Comparison of ENCODE assay signal across 8 cellular contexts in the genomic region with DNA sequence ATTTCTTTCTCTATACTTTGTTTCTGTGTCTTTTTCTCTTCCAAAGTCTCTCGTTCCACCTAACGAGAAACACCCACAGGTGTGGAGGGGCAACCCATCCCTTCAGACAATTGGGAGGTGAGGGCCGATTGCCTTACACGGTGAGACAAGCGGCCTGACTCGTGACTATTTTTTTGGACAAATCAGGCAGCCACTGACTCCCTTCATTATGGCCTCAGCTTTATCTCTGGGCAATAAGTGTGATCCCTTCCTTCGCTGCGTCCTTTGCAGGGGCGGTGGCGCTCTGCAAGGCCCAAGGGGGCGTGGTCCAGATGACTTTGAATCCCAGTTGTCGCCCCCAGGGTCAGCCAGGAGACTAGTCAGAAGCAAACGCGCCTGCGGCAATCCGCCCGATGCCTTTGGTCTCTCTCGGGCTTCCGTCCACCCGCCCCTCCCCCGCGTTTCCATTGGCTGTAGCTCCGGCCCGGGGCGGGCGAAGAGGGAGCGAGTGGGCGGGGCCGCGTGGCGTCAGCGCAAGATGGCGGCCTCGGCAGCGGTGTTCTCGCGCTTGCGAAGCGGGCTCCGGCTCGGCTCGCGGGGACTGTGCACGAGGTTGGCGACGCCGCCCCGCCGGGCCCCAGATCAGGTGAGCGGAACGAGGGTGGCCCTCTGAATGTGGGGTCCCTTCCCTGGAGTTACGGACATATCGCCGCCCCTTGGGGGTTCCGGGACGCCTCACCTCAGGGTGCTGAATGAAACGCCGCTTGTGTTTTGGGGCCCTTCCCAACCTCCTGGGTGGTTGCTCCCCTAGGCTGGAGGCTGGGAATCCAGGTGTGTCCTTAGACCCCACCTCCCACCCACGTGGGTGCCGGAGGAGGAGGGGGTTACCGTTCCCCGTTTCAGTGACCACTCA. TPM values are rescaled to one million over a fixed set of nuclear protein-coding genes. Genes with fewer than 3 reads are reported as not detected.
DNase-seq lines count a peak whose midpoint lies in the region; ATAC-seq lines count a peak whose summit lies in the region.

TIMM50 (plus strand) TSS at position 502 of the 892 bp plus-strand sequence; CDS start at position 518, 16 bp downstream.

- DNase-seq in NCI-H748 (lab: John Stamatoyannopoulos, UW; ENCODE audit: unreplicated experiment) (peak; percentile 99), cortex of kidney (lab: John Stamatoyannopoulos, UW) (peak; percentile 73), left kidney (ENCODE audit: low read depth, low spot score) (peak; percentile 99)
- DNase-seq in activated CD4-positive, alpha-beta T cell treated with anti-CD3 and anti-CD28 coated beads, Interleukin-2, amount 10 ng/mL, durations not matched to agents 7 days and 5 days = peak; percentile 98
- peak; percentile 98 for DNase-seq in stimulated activated CD4-positive, alpha-beta T cell treated with anti-CD3 and anti-CD28 coated beads, Interleukin-1b, Interleukin-23, amount 100 ng/mL, for 48 hours

- H3K9me3 Mint-ChIP-seq in activated CD4-positive, alpha-beta T cell treated with anti-CD3 and anti-CD28 coated beads, Interleukin-2, amount 10 ng/mL, durations not matched to agents 7 days and 5 days = no peaks in the 10 kb centered on the region

- no peaks in the 10 kb centered on the region for H3K9me3 ChIP-seq in BLaER1

- POLR2A ChIA-PET in activated CD4-positive, alpha-beta T cell treated with anti-CD3 and anti-CD28 coated beads, Interleukin-2, amount 10 ng/mL, durations not matched to agents 7 days and 5 days (lab: Charles Lee) = interaction anchor here (0.7 kb wide), 1 partner anchor 53 kb away, joined by 3 read pairs; no protein-coding TSS in a partner anchor

- peaks cover 54% of the 10 kb centered on the region for H3K36me3 ChIP-seq in BLaER1

- H3K4me3 Mint-ChIP-seq in activated CD4-positive, alpha-beta T cell treated with anti-CD3 and anti-CD28 coated beads, Interleukin-2, amount 10 ng/mL, durations not matched to agents 7 days and 5 days = peak within 1 kb of the TSS; percentile 83

- H3K27ac ChIP-seq in BLaER1 = peak within 1 kb of the TSS; percentile 91

- ATAC-seq in GM19351 (IDR thresholded peaks at IDR 0.05; ENCODE audit: unreplicated experiment) (peak; percentile 81), HG03520 (IDR thresholded peaks at IDR 0.05; ENCODE audit: unreplicated experiment) (peak; percentile 84)

- peak within 1 kb of the TSS; percentile 95 for H3K4me2 ChIP-seq in BLaER1

- H3K27me3 Mint-ChIP-seq in activated CD4-positive, alpha-beta T cell treated with anti-CD3 and anti-CD28 coated beads, Interleukin-2, amount 10 ng/mL, durations not matched to agents 7 days and 5 days = no peaks in the 10 kb centered on the region

- H3K4me1 Mint-ChIP-seq in activated CD4-positive, alpha-beta T cell treated with anti-CD3 and anti-CD28 coated beads, Interleukin-2, amount 10 ng/mL, durations not matched to agents 7 days and 5 days = peaks cover 37% of the 10 kb centered on the region

- no peaks in the 10 kb centered on the region for H3K27me3 ChIP-seq in BLaER1

- H3K4me3 ChIP-seq in BLaER1 = peak within 1 kb of the TSS; percentile 91

- peaks cover 19% of the 10 kb centered on the region for H4K20me1 ChIP-seq in BLaER1

- peak within 1 kb of the TSS; percentile 95 for H3K27ac Mint-ChIP-seq in activated CD4-positive, alpha-beta T cell treated with anti-CD3 and anti-CD28 coated beads, Interleukin-2, amount 10 ng/mL, durations not matched to agents 7 days and 5 days

- peaks cover 21% of the 10 kb centered on the region for H3K4me1 ChIP-seq in BLaER1

- H3K9ac ChIP-seq in BLaER1 = peak within 1 kb of the TSS; percentile 93

- H3K36me3 Mint-ChIP-seq in activated CD4-positive, alpha-beta T cell treated with anti-CD3 and anti-CD28 coated beads, Interleukin-2, amount 10 ng/mL, durations not matched to agents 7 days and 5 days (ENCODE audit: low read depth) = peaks cover 14% of the 10 kb centered on the region

- CTCF ChIA-PET in activated CD4-positive, alpha-beta T cell treated with anti-CD3 and anti-CD28 coated beads, Interleukin-2, amount 10 ng/mL, durations not matched to agents 7 days and 5 days (lab: Charles Lee) = interaction anchor here (0.7 to 1.4 kb wide), 4 partner anchors 17 to 283 kb away, joined by 3 to 4 read pairs (median 4); partner anchors contain the start of gene RPS16

RNA-seq across cellular contexts. Expression of gene TIMM50, which starts in this region (rescaled TPM):
- 10 to 100 TPM; 45.7 to 56.8 TPM for total RNA-seq in activated CD4-positive, alpha-beta T cell treated with anti-CD3 and anti-CD28 coated beads, Interleukin-2, amount 10 ng/mL, durations not matched to agents 7 days and 5 days

Comparison
In these comparisons a context has a peak if more than half of its experiments do, and no peak if none do; other contexts are left out.
1. Peak in every context shown above with its lines: DNase-seq, ATAC-seq, H3K4me3 ChIP-seq and H3K27ac ChIP-seq.